In genomic region chr4:87422104-87423052, GRCh38 we compare ENCODE assay signal across 8 cellular contexts. TPM values are rescaled to one million over a fixed set of nuclear protein-coding genes. Genes with fewer than 3 reads are reported as not detected.
DNase-seq lines count a peak whose midpoint lies in the region; ATAC-seq and TF ChIP-seq lines count a peak whose summit lies in the region.

NUDT9 (plus strand) TSS chr4:87422573; CDS start chr4:87422906, 333 bp downstream.

- no peak for TF ChIP-seq CTCF in GM10248 (IDR thresholded peaks at IDR 0.05; ENCODE audit: control extremely low read depth, extremely low read depth, low read depth, missing control alignments)

- ATAC-seq in HG02588 (IDR thresholded peaks at IDR 0.05; ENCODE audit: unreplicated experiment) (peak; percentile 84), SK-N-SH treated with all-trans-retinoic acid at 6 μM for 48 hours (peak; percentile 97)

- no peaks in the 10 kb centered on the region for H3K27me3 Mint-ChIP-seq in activated naive CD4-positive, alpha-beta T cell treated with anti-CD3 and anti-CD28 coated beads, Interleukin-2, amount 50 U/mL, for 24 hours

- no peaks in the 10 kb centered on the region for H3K9me3 Mint-ChIP-seq in activated naive CD4-positive, alpha-beta T cell treated with anti-CD3 and anti-CD28 coated beads, Interleukin-2, amount 50 U/mL, for 24 hours

- H3K4me1 Mint-ChIP-seq in activated naive CD4-positive, alpha-beta T cell treated with anti-CD3 and anti-CD28 coated beads, Interleukin-2, amount 50 U/mL, for 24 hours = peaks cover 47% of the 10 kb centered on the region

- H3K4me3 Mint-ChIP-seq in activated naive CD4-positive, alpha-beta T cell treated with anti-CD3 and anti-CD28 coated beads, Interleukin-2, amount 50 U/mL, for 24 hours = peak within 1 kb of the TSS; percentile 97

- peak within 1 kb of the TSS; percentile 86 for H3K27ac ChIP-seq in temporal lobe (ENCODE audit: low read depth, low read length)

- DNase-seq in GM10248 (ENCODE audit: extremely low spot score) = peak; percentile 87
- DNase-seq in NCI-H1092 (lab: John Stamatoyannopoulos, UW) = peak; percentile 92
- DNase-seq in globus pallidus (ENCODE audit: low spot score) = peak; percentile 94
- peak; percentile 91 for DNase-seq in occipital lobe (lab: John Stamatoyannopoulos, UW)

- POLR2A ChIA-PET in GM10248 (lab: Yijun Ruan, JAX) = interaction anchor here (1.5 kb wide), 1 partner anchor 31 kb away, joined by 5 read pairs; the partner anchor contains the start of gene HSD17B11

- H3K27ac Mint-ChIP-seq in activated naive CD4-positive, alpha-beta T cell treated with anti-CD3 and anti-CD28 coated beads, Interleukin-2, amount 50 U/mL, for 24 hours = peak within 1 kb of the TSS; percentile 100

- H3K36me3 Mint-ChIP-seq in activated naive CD4-positive, alpha-beta T cell treated with anti-CD3 and anti-CD28 coated beads, Interleukin-2, amount 50 U/mL, for 24 hours = no peaks in the 10 kb centered on the region

- CTCF ChIA-PET in GM10248 (lab: Yijun Ruan, JAX) = interaction anchor here (0.7 to 2.9 kb wide), 5 partner anchors 10 to 500 kb away, joined by 3 to 15 read pairs (median 3); partner anchors contain the start of gene HSD17B11

TF ChIP-seq in SK-N-SH treated with all-trans-retinoic acid at 6 μM for 48 hours, 23 proteins besides CTCF, POLR2A, EP300 and RAD21:
- no peak for TF ChIP-seq ARNTL (CRISPR knock-in tag; IDR thresholded peaks at IDR 0.05; ENCODE audit: borderline replicate concordance, low read depth)
- no peak for TF ChIP-seq ZNF8 (CRISPR knock-in tag; IDR thresholded peaks at IDR 0.05)
- TF ChIP-seq ZC3H10 (CRISPR knock-in tag; IDR thresholded peaks at IDR 0.05) = no peak
- peak; percentile 67; the same call in 1 of the 2 replicates for TF ChIP-seq TSHZ2 (CRISPR knock-in tag; IDR thresholded peaks at IDR 0.05)
- TF ChIP-seq ZFP3 (CRISPR knock-in tag; IDR thresholded peaks at IDR 0.05) = 0 out of 2 replicates have a peak, but pooled peaks have one; percentile 41
- TF ChIP-seq ZNF70 (CRISPR knock-in tag; IDR thresholded peaks at IDR 0.05) = no peak
- no peak for TF ChIP-seq BACH2 (CRISPR knock-in tag; IDR thresholded peaks at IDR 0.05; ENCODE audit: borderline replicate concordance)
- TF ChIP-seq ZNF565 (CRISPR knock-in tag; conservative IDR thresholded peaks at IDR 0.05; ENCODE audit: low read depth) = no peak
- no peak for TF ChIP-seq CSDC2 (CRISPR knock-in tag; IDR thresholded peaks at IDR 0.05)
- no peak for TF ChIP-seq PATZ1 (CRISPR knock-in tag; IDR thresholded peaks at IDR 0.05; ENCODE audit: borderline replicate concordance)
- TF ChIP-seq GLIS3 (CRISPR knock-in tag; IDR thresholded peaks at IDR 0.05) = no peak
- TF ChIP-seq TCF4 (CRISPR knock-in tag; IDR thresholded peaks at IDR 0.05; ENCODE audit: borderline replicate concordance) = peak; percentile 28; the same call in 1 of the 2 replicates
TF ChIP-seq in SK-N-SH treated with all-trans-retinoic acid at 6 μM for 48 hours: peak in this region for 3.

RNA-seq across cellular contexts. Expression of gene NUDT9, which starts in this region (rescaled TPM):
- 20.9 TPM for total RNA-seq in occipital lobe
- total RNA-seq in temporal lobe = 20.4 TPM

Comparison
In these comparisons a context has a peak if more than half of its experiments do, and no peak if none do; other contexts are left out.
1. Peak in every context shown above with its lines: DNase-seq, ATAC-seq and H3K27ac ChIP-seq.